In genomic region chr6:34055223-34055933, GRCh38 we compare ENCODE assay signal across 8 cellular contexts.
DNase-seq lines count a peak whose midpoint lies in the region; ATAC-seq and TF ChIP-seq lines count a peak whose summit lies in the region.

No MANE protein-coding gene starts in this region.

- no peak overlapping the region for H3K4me3 ChIP-seq in cardiac fibroblast (replicated peaks in 1 of 2; ENCODE audit: low read depth in 2 of 2, low read length in 2 of 2)

- ATAC-seq in WTC11 (peak; percentile 57), left colon (peak; percentile 46), GM18517 (IDR thresholded peaks at IDR 0.05; ENCODE audit: unreplicated experiment) (no peak)

- H3K4me3 Mint-ChIP-seq in WTC11 = no peak overlapping the region

- no peaks in the 10 kb centered on the region; the same call in 1 of the 2 replicates for H3K27me3 Mint-ChIP-seq in WTC11 (ENCODE audit: low read depth)

- POLR2A ChIA-PET in WTC11 (lab: Charles Lee) = no interaction called here

- H3K4me1 Mint-ChIP-seq in WTC11 = peaks cover 50% of the 10 kb centered on the region

- no peaks in the 10 kb centered on the region for H3K9me3 Mint-ChIP-seq in WTC11

- no peaks in the 10 kb centered on the region; the same call in 1 of the 2 replicates for H3K36me3 Mint-ChIP-seq in WTC11

- H3K27ac Mint-ChIP-seq in WTC11 = no peak overlapping the region

- DNase-seq in activated gamma-delta T cell treated with Interleukin-2 at 50 U/mL for 16 hours (peak; percentile 62), activated gamma-delta T cell (lab: John Stamatoyannopoulos, UW) (no peak), NCI-H2171 treated with DMSO at 0.1 percent for 48 hours (lab: John Stamatoyannopoulos, UW) (peak; percentile 60), WTC11 (ENCODE audit: low spot score) (peak; percentile 82), cardiac fibroblast (ENCODE audit: low read depth in 2 of 2) (peak; percentile 60 to 66), left colon (peak in 1 of 2 donors; percentile 71)
- DNase-seq in stimulated activated CD4-positive, alpha-beta T cell treated with anti-CD3 and anti-CD28 coated beads, Interleukin-4, amount 100 ng/mL, for 48 hours (ENCODE audit: low read depth in 2 of 2) = peak; percentile 55 to 64

- intact Hi-C loops in left colon (cut with DNase I, micrococcal nuclease) = loop anchor here in 1 of 2 donors (10.0 kb wide), 1 partner anchor 99 kb away; no protein-coding TSS in a partner anchor

- TF ChIP-seq CTCF in WTC11 (IDR thresholded peaks at IDR 0.05) (peak; percentile 68), cardiac fibroblast (IDR thresholded peaks at IDR 0.05; ENCODE audit: low read depth, low read length) (peak; percentile 83)

- CTCF ChIA-PET in WTC11 (lab: Charles Lee) = interaction anchor here (0.5 to 5.2 kb wide), 80 partner anchors 8 to 876 kb away, joined by 3 to 187 read pairs (median 5); partner anchors contain the start of genes BAK1, GRM4 and UQCC2

TF ChIP-seq in WTC11, 78 proteins besides CTCF, POLR2A, EP300 and RAD21:
- TF ChIP-seq SP1 (CRISPR knock-in tag; conservative IDR thresholded peaks at IDR 0.05) (peak; percentile 27; the same call in 1 of the 2 replicates), PRDM15 (CRISPR knock-in tag; IDR thresholded peaks at IDR 0.05) (no peak), GTF2I (CRISPR knock-in tag; conservative IDR thresholded peaks at IDR 0.05) (0 out of 2 replicates have a peak, but pooled peaks have one; percentile 7)
